ENCODE assay signal across 34 cellular contexts in genomic region chr20:2835331-2835796, GRCh38. TPM values are rescaled to one million over a fixed set of nuclear protein-coding genes. Genes with fewer than 3 reads are reported as not detected.
"Had no signal": no experiment of that assay in that cellular context is flagged by ENCODE, and none has a peak within 500 bp of the region (broad histone marks: within the 10 kb centered on the region; RNA-seq: fewer than 3 reads in every experiment).

No MANE protein-coding gene starts in this region.

- H3K4me1 ChIP-seq: colonic mucosa, uterus had no signal

- H2AFZ ChIP-seq: hepatocyte had no signal

- H3K4me2 ChIP-seq: hepatocyte had no signal

- H3K4me3 Mint-ChIP-seq: dendritic cell treated with granulocyte-macrophage colony-stimulating factor and Interleukin-4, amounts not matched to agents 40 ng/mL and 50 ng/mL, for 4 days; endodermal cell; naive thymus-derived CD4-positive, alpha-beta T cell; stimulated activated naive CD8-positive, alpha-beta T cell treated with anti-CD3 and anti-CD28 coated beads, Interleukin-15, amount 100 ng/mL, for 72 hours had no signal

- ATAC-seq: foreskin keratinocyte; gastroesophageal sphincter; heart left ventricle; left lobe of liver; naive thymus-derived CD4-positive, alpha-beta T cell; psoas muscle; right cardiac atrium; stimulated activated naive CD8-positive, alpha-beta T cell treated with anti-CD3 and anti-CD28 coated beads, Interleukin-15, amount 100 ng/mL, for 72 hours; upper lobe of right lung had no signal

- H3K27me3 ChIP-seq: colonic mucosa, foreskin keratinocyte, gastroesophageal sphincter, hepatocyte, ovary, suprapubic skin, upper lobe of right lung, uterus had no signal

- FAIRE-seq: kidney had no signal

- H3K36me3 ChIP-seq: colonic mucosa, ovary, transverse colon, uterus had no signal

- DNase-seq: colonic mucosa; effector CD8-positive, alpha-beta T cell; endodermal cell; foreskin keratinocyte; heart left ventricle; kidney; mesendoderm; midbrain; naive thymus-derived CD4-positive, alpha-beta T cell; nucleus accumbens; ovary; psoas muscle; right cardiac atrium; spleen; stimulated activated CD4-positive, alpha-beta T cell treated with anti-CD3 and anti-CD28 coated beads, Interleukin-4, amount 100 ng/mL, for 4 hours; stimulated activated naive CD4-positive, alpha-beta T cell; stimulated activated naive CD8-positive, alpha-beta T cell treated with anti-CD3 and anti-CD28 coated beads, Interleukin-15, amount 100 ng/mL, for 72 hours; transverse colon; upper lobe of right lung; uterus had no signal

- H3K27me3 Mint-ChIP-seq: stimulated activated naive CD8-positive, alpha-beta T cell treated with anti-CD3 and anti-CD28 coated beads, Interleukin-15, amount 100 ng/mL, for 72 hours had no signal

- H3K9me3 Mint-ChIP-seq: dendritic cell treated with granulocyte-macrophage colony-stimulating factor and Interleukin-4, amounts not matched to agents 40 ng/mL and 50 ng/mL, for 4 days; endodermal cell; nephron; stimulated activated naive CD8-positive, alpha-beta T cell treated with anti-CD3 and anti-CD28 coated beads, Interleukin-15, amount 100 ng/mL, for 72 hours had no signal

- H3K4me1 Mint-ChIP-seq: endodermal cell had no signal

- H3K9me3 ChIP-seq: colonic mucosa, esophagus muscularis mucosa, gastroesophageal sphincter, heart left ventricle, ovary, psoas muscle, spleen, suprapubic skin, transverse colon, upper lobe of right lung, uterus had no signal

- H3K27ac ChIP-seq: colonic mucosa, esophagus muscularis mucosa, foreskin keratinocyte, gastroesophageal sphincter, heart left ventricle, hepatocyte, ovary, psoas muscle, skin epidermis, spleen, suprapubic skin, transverse colon, upper lobe of right lung, uterus had no signal

- H3K4me3 ChIP-seq: colonic mucosa, esophagus muscularis mucosa, gastroesophageal sphincter, heart left ventricle, hepatocyte, lung, ovary, psoas muscle, skin epidermis, spleen, suprapubic skin, transverse colon, upper lobe of right lung, uterus had no signal

- H3K27ac Mint-ChIP-seq: endodermal cell; naive thymus-derived CD4-positive, alpha-beta T cell; nephron; stimulated activated naive CD8-positive, alpha-beta T cell treated with anti-CD3 and anti-CD28 coated beads, Interleukin-15, amount 100 ng/mL, for 72 hours had no signal

RNA-seq across cellular contexts. Expression of gene TMEM239, which starts 19.2 kb away (rescaled TPM):
- total RNA-seq: colonic mucosa; endodermal cell; epithelial cell of proximal tubule; esophagus muscularis mucosa; fibroblast of lung; foreskin keratinocyte; heart left ventricle; hepatocyte; kidney; left lobe of liver; liver; lung; mucosa of gallbladder; naive thymus-derived CD4-positive, alpha-beta T cell; ovary; psoas muscle; renal cortical epithelial cell; right cardiac atrium; spleen; transverse colon; upper lobe of right lung; uterus had no signal
- polyA plus RNA-seq: foreskin keratinocyte; heart left ventricle; hepatocyte; liver; lung; naive thymus-derived CD4-positive, alpha-beta T cell; ovary; psoas muscle; right cardiac atrium; spleen had no signal

RNA-seq across cellular contexts. Expression of gene C20orf141, which starts 20.6 kb away (rescaled TPM):
- total RNA-seq: colonic mucosa; endodermal cell; epithelial cell of proximal tubule; esophagus muscularis mucosa; fibroblast of lung; foreskin keratinocyte; gastroesophageal sphincter; heart left ventricle; hepatocyte; kidney; left lobe of liver; liver; lung; mucosa of gallbladder; naive thymus-derived CD4-positive, alpha-beta T cell; psoas muscle; renal cortical epithelial cell; right cardiac atrium; spleen; suprapubic skin; transverse colon; upper lobe of right lung; uterus had no signal
- polyA plus RNA-seq: foreskin keratinocyte; heart left ventricle; hepatocyte; liver; lung; naive thymus-derived CD4-positive, alpha-beta T cell; ovary; psoas muscle; right cardiac atrium; spleen had no signal

RNA-seq across cellular contexts. Expression of gene CPXM1, which starts 34.9 kb away (rescaled TPM):
- total RNA-seq: foreskin keratinocyte, left lobe of liver had no signal
- polyA plus RNA-seq: foreskin keratinocyte had no signal
